1 cellular context compared by ENCODE assay signal in genomic region chr7:64618785-64619456, GRCh38.
TF ChIP-seq lines count a peak whose summit lies in the region.

No MANE protein-coding gene starts in this region.

TF ChIP-seq in WTC11, 78 proteins besides CTCF, POLR2A, EP300 and RAD21 (continued from another document):
- TF ChIP-seq, protein P1, sequence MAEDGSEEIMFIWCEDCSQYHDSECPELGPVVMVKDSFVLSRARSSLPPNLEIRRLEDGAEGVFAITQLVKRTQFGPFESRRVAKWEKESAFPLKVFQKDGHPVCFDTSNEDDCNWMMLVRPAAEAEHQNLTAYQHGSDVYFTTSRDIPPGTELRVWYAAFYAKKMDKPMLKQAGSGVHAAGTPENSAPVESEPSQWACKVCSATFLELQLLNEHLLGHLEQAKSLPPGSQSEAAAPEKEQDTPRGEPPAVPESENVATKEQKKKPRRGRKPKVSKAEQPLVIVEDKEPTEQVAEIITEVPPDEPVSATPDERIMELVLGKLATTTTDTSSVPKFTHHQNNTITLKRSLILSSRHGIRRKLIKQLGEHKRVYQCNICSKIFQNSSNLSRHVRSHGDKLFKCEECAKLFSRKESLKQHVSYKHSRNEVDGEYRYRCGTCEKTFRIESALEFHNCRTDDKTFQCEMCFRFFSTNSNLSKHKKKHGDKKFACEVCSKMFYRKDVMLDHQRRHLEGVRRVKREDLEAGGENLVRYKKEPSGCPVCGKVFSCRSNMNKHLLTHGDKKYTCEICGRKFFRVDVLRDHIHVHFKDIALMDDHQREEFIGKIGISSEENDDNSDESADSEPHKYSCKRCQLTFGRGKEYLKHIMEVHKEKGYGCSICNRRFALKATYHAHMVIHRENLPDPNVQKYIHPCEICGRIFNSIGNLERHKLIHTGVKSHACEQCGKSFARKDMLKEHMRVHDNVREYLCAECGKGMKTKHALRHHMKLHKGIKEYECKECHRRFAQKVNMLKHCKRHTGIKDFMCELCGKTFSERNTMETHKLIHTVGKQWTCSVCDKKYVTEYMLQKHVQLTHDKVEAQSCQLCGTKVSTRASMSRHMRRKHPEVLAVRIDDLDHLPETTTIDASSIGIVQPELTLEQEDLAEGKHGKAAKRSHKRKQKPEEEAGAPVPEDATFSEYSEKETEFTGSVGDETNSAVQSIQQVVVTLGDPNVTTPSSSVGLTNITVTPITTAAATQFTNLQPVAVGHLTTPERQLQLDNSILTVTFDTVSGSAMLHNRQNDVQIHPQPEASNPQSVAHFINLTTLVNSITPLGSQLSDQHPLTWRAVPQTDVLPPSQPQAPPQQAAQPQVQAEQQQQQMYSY (CRISPR knock-in tag; IDR thresholded peaks at IDR 0.05) = no peak
- TF ChIP-seq SOX15 (CRISPR knock-in tag; IDR thresholded peaks at IDR 0.05) = no peak
- TF ChIP-seq, protein P2, sequence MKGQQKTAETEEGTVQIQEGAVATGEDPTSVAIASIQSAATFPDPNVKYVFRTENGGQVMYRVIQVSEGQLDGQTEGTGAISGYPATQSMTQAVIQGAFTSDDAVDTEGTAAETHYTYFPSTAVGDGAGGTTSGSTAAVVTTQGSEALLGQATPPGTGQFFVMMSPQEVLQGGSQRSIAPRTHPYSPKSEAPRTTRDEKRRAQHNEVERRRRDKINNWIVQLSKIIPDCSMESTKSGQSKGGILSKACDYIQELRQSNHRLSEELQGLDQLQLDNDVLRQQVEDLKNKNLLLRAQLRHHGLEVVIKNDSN (CRISPR knock-in tag; IDR thresholded peaks at IDR 0.05) = no peak
- no peak for TF ChIP-seq TP53 (CRISPR knock-in tag; IDR thresholded peaks at IDR 0.05)
- no peak for TF ChIP-seq RELA (CRISPR knock-in tag; IDR thresholded peaks at IDR 0.05; ENCODE audit: borderline replicate concordance)
- TF ChIP-seq, protein P3, sequence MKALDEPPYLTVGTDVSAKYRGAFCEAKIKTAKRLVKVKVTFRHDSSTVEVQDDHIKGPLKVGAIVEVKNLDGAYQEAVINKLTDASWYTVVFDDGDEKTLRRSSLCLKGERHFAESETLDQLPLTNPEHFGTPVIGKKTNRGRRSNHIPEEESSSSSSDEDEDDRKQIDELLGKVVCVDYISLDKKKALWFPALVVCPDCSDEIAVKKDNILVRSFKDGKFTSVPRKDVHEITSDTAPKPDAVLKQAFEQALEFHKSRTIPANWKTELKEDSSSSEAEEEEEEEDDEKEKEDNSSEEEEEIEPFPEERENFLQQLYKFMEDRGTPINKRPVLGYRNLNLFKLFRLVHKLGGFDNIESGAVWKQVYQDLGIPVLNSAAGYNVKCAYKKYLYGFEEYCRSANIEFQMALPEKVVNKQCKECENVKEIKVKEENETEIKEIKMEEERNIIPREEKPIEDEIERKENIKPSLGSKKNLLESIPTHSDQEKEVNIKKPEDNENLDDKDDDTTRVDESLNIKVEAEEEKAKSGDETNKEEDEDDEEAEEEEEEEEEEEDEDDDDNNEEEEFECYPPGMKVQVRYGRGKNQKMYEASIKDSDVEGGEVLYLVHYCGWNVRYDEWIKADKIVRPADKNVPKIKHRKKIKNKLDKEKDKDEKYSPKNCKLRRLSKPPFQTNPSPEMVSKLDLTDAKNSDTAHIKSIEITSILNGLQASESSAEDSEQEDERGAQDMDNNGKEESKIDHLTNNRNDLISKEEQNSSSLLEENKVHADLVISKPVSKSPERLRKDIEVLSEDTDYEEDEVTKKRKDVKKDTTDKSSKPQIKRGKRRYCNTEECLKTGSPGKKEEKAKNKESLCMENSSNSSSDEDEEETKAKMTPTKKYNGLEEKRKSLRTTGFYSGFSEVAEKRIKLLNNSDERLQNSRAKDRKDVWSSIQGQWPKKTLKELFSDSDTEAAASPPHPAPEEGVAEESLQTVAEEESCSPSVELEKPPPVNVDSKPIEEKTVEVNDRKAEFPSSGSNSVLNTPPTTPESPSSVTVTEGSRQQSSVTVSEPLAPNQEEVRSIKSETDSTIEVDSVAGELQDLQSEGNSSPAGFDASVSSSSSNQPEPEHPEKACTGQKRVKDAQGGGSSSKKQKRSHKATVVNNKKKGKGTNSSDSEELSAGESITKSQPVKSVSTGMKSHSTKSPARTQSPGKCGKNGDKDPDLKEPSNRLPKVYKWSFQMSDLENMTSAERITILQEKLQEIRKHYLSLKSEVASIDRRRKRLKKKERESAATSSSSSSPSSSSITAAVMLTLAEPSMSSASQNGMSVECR (CRISPR knock-in tag; IDR thresholded peaks at IDR 0.05; ENCODE audit: borderline replicate concordance) = no peak
- no peak for TF ChIP-seq OVOL2 (CRISPR knock-in tag; IDR thresholded peaks at IDR 0.05; ENCODE audit: borderline replicate concordance)
